3 cellular contexts compared by ENCODE assay signal in the genomic region with DNA sequence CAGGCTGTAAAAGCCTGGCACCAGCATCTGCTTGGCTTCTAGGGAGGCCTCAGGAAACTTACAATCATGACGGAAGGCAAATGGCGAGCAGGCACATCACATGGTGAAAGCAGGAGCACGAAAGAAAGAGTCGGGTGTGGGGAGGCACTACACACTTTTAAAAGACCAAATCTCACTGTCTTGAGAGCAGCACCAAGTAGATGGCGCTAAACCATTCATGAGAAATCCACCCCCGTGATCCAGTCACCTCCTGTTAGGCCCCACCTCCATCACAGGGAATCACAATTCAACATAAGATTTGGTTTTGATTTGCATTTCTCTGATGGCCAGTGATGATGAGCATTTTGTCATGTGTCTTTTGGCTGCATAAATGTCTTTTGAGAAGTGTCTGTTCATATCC. TPM values are rescaled to one million over a fixed set of nuclear protein-coding genes. Genes with fewer than 3 reads are reported as not detected.
"Had no signal": no experiment of that assay in that cellular context is flagged by ENCODE, and none has a peak within 500 bp of the region (broad histone marks: within the 10 kb centered on the region; RNA-seq: fewer than 3 reads in every experiment).

No MANE protein-coding gene starts in this region.

RNA-seq across cellular contexts. Expression of a gene that starts 36.6 kb away (rescaled TPM):
- total RNA-seq: M059J, OCI-LY7, SJSA1 had no signal
